1 cellular context compared by ENCODE assay signal in genomic region chr3:102374863-102375637, GRCh38.
TF ChIP-seq lines count a peak whose summit lies in the region.

No MANE protein-coding gene starts in this region.

TF ChIP-seq in GM23338, 12 proteins besides CTCF, POLR2A, EP300 and RAD21 (continued from another document):
- TF ChIP-seq ZNF462 (CRISPR knock-in tag; IDR thresholded peaks at IDR 0.05) (no peak), EZH2phosphoT487 (IDR thresholded peaks at IDR 0.05; ENCODE audit: unreplicated experiment) (no peak), CREB1 (CRISPR knock-in tag; IDR thresholded peaks at IDR 0.05; ENCODE audit: low read depth) (no peak), REST (IDR thresholded peaks at IDR 0.05; ENCODE audit: unreplicated experiment) (no peak), ZNF331 (CRISPR knock-in tag; IDR thresholded peaks at IDR 0.05; ENCODE audit: low read depth) (no peak), STAT1 (IDR thresholded peaks at IDR 0.05; ENCODE audit: unreplicated experiment) (no peak), NANOG (IDR thresholded peaks at IDR 0.05; ENCODE audit: borderline replicate concordance) (no peak), JUNB (IDR thresholded peaks at IDR 0.05; ENCODE audit: unreplicated experiment) (no peak), ZNF114 (CRISPR knock-in tag; IDR thresholded peaks at IDR 0.05) (no peak), ETS1 (IDR thresholded peaks at IDR 0.05) (no peak), EZH2 (IDR thresholded peaks at IDR 0.05; ENCODE audit: low read depth, unreplicated experiment) (no peak)
